In genomic region chr5:80302636-80303035, GRCh38 we compare ENCODE assay signal across 23 cellular contexts. TPM values are rescaled to one million over a fixed set of nuclear protein-coding genes. Genes with fewer than 3 reads are reported as not detected.
A peak's percentile ranks its signal among the peaks of the same experiment; 100 is the strongest.
DNase-seq lines count a peak whose midpoint lies in the region; ATAC-seq and TF ChIP-seq lines count a peak whose summit lies in the region.
"Had no signal": no experiment of that assay in that cellular context is flagged by ENCODE, and none has a peak within 500 bp of the region (broad histone marks: within the 10 kb centered on the region; RNA-seq: fewer than 3 reads in every experiment).

No MANE protein-coding gene starts in this region.

- WGBS in IMR-90 (ENCODE audit: extremely low coverage in 2 of 2, insufficient read length in 1 of 2), 2 experiments, result 97% methylated on average over 5 of the region's 11 CpGs; no CpG with 5 or more reads in 1 of the 2 experiments
- no CpG with 5 or more reads among the region's 11 CpGs for WGBS in neuronal stem cell (ENCODE audit: extremely low coverage in 2 of 2, insufficient read length in 2 of 2, insufficient replicate concordance in 1 of 2), 2 donors

- POLR2A ChIA-PET in IMR-90 (lab: Charles Lee; ENCODE audit: unreplicated experiment), result no interaction called here

- no peak for TF ChIP-seq CTCF in IMR-90 (conservative IDR thresholded peaks at IDR 0.05; ENCODE audit: low read depth, low read length)

- H3K9me3 ChIP-seq in IMR-90 (ENCODE audit: control insufficient read depth, insufficient read depth, low read length) (no peaks in the 10 kb centered on the region), neuronal stem cell (replicated peaks in 1 of 2; ENCODE audit: control insufficient read depth in 2 of 2, insufficient read depth in 1 of 2, low read depth in 1 of 2, low read length in 2 of 2) (peaks cover 0 to 10% of the 10 kb centered on the region in 2 donors)

- H3K36me3 ChIP-seq in IMR-90 (ENCODE audit: control insufficient read depth, insufficient read depth, low read length) (no peaks in the 10 kb centered on the region), neuronal stem cell (replicated peaks in 1 of 2; ENCODE audit: control insufficient read depth in 2 of 2, insufficient read depth in 2 of 2, low read length in 2 of 2) (no peaks in the 10 kb centered on the region)
- H3K36me3 ChIP-seq: BLaER1 treated with 17β-estradiol and CSF1 and Interleukin-3, amounts not matched to agents 10 nM and 100 nM had no signal

- H3K79me1 ChIP-seq in IMR-90 (ENCODE audit: low read depth in 1 of 2, low read length in 2 of 2), result no peaks in the 10 kb centered on the region
- H3K79me1 ChIP-seq in neuronal stem cell (ENCODE audit: low read depth, low read length), result no peaks in the 10 kb centered on the region

- H3K27ac ChIP-seq in IMR-90 (ENCODE audit: insufficient read depth, low read length) (no peak overlapping the region), neuronal stem cell (replicated peaks; ENCODE audit: low read length) (no peak overlapping the region)
- H3K27ac ChIP-seq: BLaER1 treated with 17β-estradiol and CSF1 and Interleukin-3, amounts not matched to agents 10 nM and 100 nM; KMS-11 had no signal

- no peaks in the 10 kb centered on the region for H3K9me3 Mint-ChIP-seq in activated T-cell treated with anti-CD3 and anti-CD28 coated beads, Interleukin-2, amount 50 U/mL, for 72 hours
- H3K9me3 Mint-ChIP-seq: CD4-positive, alpha-beta T cell; IgD-negative memory B cell; T-cell had no signal

- DNase-seq in COLO668 (lab: John Stamatoyannopoulos, UW; ENCODE audit: unreplicated experiment) (peak; percentile 12), IMR-90 (no peak), left colon (peak in 1 of 2 donors; percentile 12), neuronal stem cell (ENCODE audit: low spot score) (no peak), SHP77 treated with DMSO at 0.1 percent for 48 hours (lab: John Stamatoyannopoulos, UW) (no peak)
- no peak for DNase-seq in activated T-cell treated with anti-CD3 and anti-CD28 coated beads, Interleukin-2, amount 50 U/mL, for 72 hours
- DNase-seq: AML-193; CD4-positive, alpha-beta T cell; COR-L47; H7; MM.1S; NCI-H2029; NCI-H2171; NCI-H226; Right ventricle myocardium superior; RPMI8226; T-cell had no signal

- intact Hi-C loops in IMR-90 (cut with micrococcal nuclease) (no loop called here), left colon (cut with DNase I, micrococcal nuclease) (no loop called here)

- H3K9ac ChIP-seq in IMR-90 (ENCODE audit: low read depth, low read length) (no peak overlapping the region), neuronal stem cell (ENCODE audit: low read depth, low read length, poor library complexity) (no peak overlapping the region)
- H3K9ac ChIP-seq: BLaER1 treated with 17β-estradiol and CSF1 and Interleukin-3, amounts not matched to agents 10 nM and 100 nM; KMS-11 had no signal

- no peak overlapping the region for H2AK9ac ChIP-seq in IMR-90 (replicated peaks; ENCODE audit: low read depth, low read length, poor library complexity)

- no peak overlapping the region for H2BK15ac ChIP-seq in IMR-90 (ENCODE audit: low read depth, low read length)
- no peak overlapping the region for H2BK15ac ChIP-seq in neuronal stem cell (ENCODE audit: low read length)

- H2BK5ac ChIP-seq in IMR-90 (ENCODE audit: low read depth, low read length, poor library complexity, severe bottlenecking) (no peak overlapping the region), neuronal stem cell (ENCODE audit: low read length) (no peak overlapping the region)

- no peak overlapping the region for H4K8ac ChIP-seq in IMR-90 (ENCODE audit: low read depth in 2 of 2, low read length in 2 of 2)
- H4K8ac ChIP-seq in neuronal stem cell (ENCODE audit: low read depth, low read length), result no peak overlapping the region

- TF ChIP-seq POLR2A in IMR-90 (IDR thresholded peaks at IDR 0.05; ENCODE audit: low read depth, low read length), result no peak

- H2AFZ ChIP-seq in IMR-90 (replicated peaks; ENCODE audit: low read length, poor library complexity) (peak overlapping the region; percentile 51), neuronal stem cell (ENCODE audit: low read length) (no peak overlapping the region)

- no peak overlapping the region for H3K4ac ChIP-seq in IMR-90 (ENCODE audit: low read depth, low read length)
- H3K4ac ChIP-seq in neuronal stem cell (ENCODE audit: low read length), result no peak overlapping the region

- H3K18ac ChIP-seq in IMR-90 (ENCODE audit: low read depth, low read length), result no peak overlapping the region
- peak overlapping the region; percentile 15 for H3K18ac ChIP-seq in neuronal stem cell (ENCODE audit: low read length)

- H2BK120ac ChIP-seq in IMR-90 (ENCODE audit: low read depth, low read length) (no peak overlapping the region), neuronal stem cell (ENCODE audit: low read depth, low read length) (peak overlapping the region; percentile 76)

- H4K5ac ChIP-seq in IMR-90 (ENCODE audit: low read depth, low read length), result no peak overlapping the region

- H3K4me3 Mint-ChIP-seq in activated T-cell treated with anti-CD3 and anti-CD28 coated beads, Interleukin-2, amount 50 U/mL, for 72 hours, result no peak overlapping the region
- H3K4me3 Mint-ChIP-seq: CD4-positive, alpha-beta T cell; IgD-negative memory B cell; T-cell had no signal

- TF ChIP-seq RAD21 in IMR-90 (IDR thresholded peaks at IDR 0.05; ENCODE audit: low read length), result no peak

- H3K23ac ChIP-seq in IMR-90 (ENCODE audit: low read depth, low read length), result no peak overlapping the region
- H3K23ac ChIP-seq in neuronal stem cell (ENCODE audit: low read depth, low read length, poor library complexity), result no peak overlapping the region

- no peak overlapping the region for H3K27ac Mint-ChIP-seq in activated T-cell treated with anti-CD3 and anti-CD28 coated beads, Interleukin-2, amount 50 U/mL, for 72 hours
- H3K27ac Mint-ChIP-seq: CD4-positive, alpha-beta T cell; IgD-negative memory B cell; T-cell had no signal

- H3K27me3 ChIP-seq in IMR-90 (ENCODE audit: control insufficient read depth, insufficient read depth, low read length), result no peaks in the 10 kb centered on the region; the same call in 1 of the 2 replicates
- H3K27me3 ChIP-seq in neuronal stem cell (ENCODE audit: control insufficient read depth in 3 of 3, insufficient read depth in 3 of 3, low read depth in 1 of 3, low read length in 3 of 3), result no peaks in the 10 kb centered on the region
- H3K27me3 ChIP-seq: BLaER1 treated with 17β-estradiol and CSF1 and Interleukin-3, amounts not matched to agents 10 nM and 100 nM had no signal

- H3K4me1 ChIP-seq in IMR-90 (ENCODE audit: control insufficient read depth, insufficient read depth, low read length), result no peaks in the 10 kb centered on the region
- peaks cover 0 to 2% of the 10 kb centered on the region in 2 donors for H3K4me1 ChIP-seq in neuronal stem cell (ENCODE audit: control insufficient read depth in 2 of 2, insufficient read depth in 1 of 2, low read depth in 1 of 2, low read length in 2 of 2)

- no peaks in the 10 kb centered on the region for H3K9me1 ChIP-seq in IMR-90 (ENCODE audit: insufficient read depth, low read length)

- H2AK5ac ChIP-seq in IMR-90 (ENCODE audit: low read depth, low read length), result no peak overlapping the region
- peak overlapping the region; percentile 71 for H2AK5ac ChIP-seq in neuronal stem cell (ENCODE audit: low read depth, low read length)

- dilution Hi-C loops in IMR-90 (cut with HindIII; ENCODE audit: low sequenced_read_pairs, unreplicated experiment), result no loop called here

- no peak overlapping the region for H2BK20ac ChIP-seq in IMR-90 (ENCODE audit: low read depth, low read length)

- no peaks in the 10 kb centered on the region for H4K20me1 ChIP-seq in IMR-90 (ENCODE audit: insufficient read depth, low read length)
- H4K20me1 ChIP-seq: BLaER1 treated with 17β-estradiol and CSF1 and Interleukin-3, amounts not matched to agents 10 nM and 100 nM had no signal

- no peak overlapping the region for H3K56ac ChIP-seq in IMR-90 (ENCODE audit: extremely low read depth, insufficient read depth, low read length)

- H3K4me2 ChIP-seq in IMR-90 (ENCODE audit: low read depth, low read length) (no peak overlapping the region), neuronal stem cell (ENCODE audit: insufficient read depth, low read length, poor library complexity, severe bottlenecking) (no peak overlapping the region)
- H3K4me2 ChIP-seq: KMS-11 had no signal

- no peak overlapping the region for H3K4me3 ChIP-seq in IMR-90 (ENCODE audit: insufficient read depth, low read depth, low read length)
- H3K4me3 ChIP-seq in neuronal stem cell (ENCODE audit: low read length in 2 of 2), result no peak overlapping the region
- H3K4me3 ChIP-seq: BLaER1 treated with 17β-estradiol and CSF1 and Interleukin-3, amounts not matched to agents 10 nM and 100 nM had no signal

- BruUV-seq in IMR-90 (replicated peaks; lab: Mats Ljungman, UMichigan), result no TSS peak

- ATAC-seq in IMR-90 (ENCODE audit: low read depth) (no peak), left colon (peak; percentile 53), GM21423 (IDR thresholded peaks at IDR 0.05; ENCODE audit: unreplicated experiment) (no peak)
- no peak for ATAC-seq in activated T-cell treated with anti-CD3 and anti-CD28 coated beads, Interleukin-2, amount 50 U/mL, for 72 hours (replicated peaks in 1 of 2)
- ATAC-seq: T-cell had no signal

- in situ Hi-C loops in IMR-90 (cut with MboI; ENCODE audit: low sequenced_read_pairs), result no loop called here

- no peaks in the 10 kb centered on the region for H3K27me3 Mint-ChIP-seq in activated T-cell treated with anti-CD3 and anti-CD28 coated beads, Interleukin-2, amount 50 U/mL, for 72 hours (ENCODE audit: low read depth)
- H3K27me3 Mint-ChIP-seq: CD4-positive, alpha-beta T cell; T-cell had no signal

- H3K14ac ChIP-seq in IMR-90 (replicated peaks; ENCODE audit: low read depth, low read length), result no peak overlapping the region
- H3K14ac ChIP-seq in neuronal stem cell (ENCODE audit: low read length), result no peak overlapping the region

- peak overlapping the region; percentile 95 for H2BK12ac ChIP-seq in neuronal stem cell (ENCODE audit: low read length)

- H3K36me3 Mint-ChIP-seq in activated T-cell treated with anti-CD3 and anti-CD28 coated beads, Interleukin-2, amount 50 U/mL, for 72 hours (ENCODE audit: insufficient read depth in 2 of 2), result no peaks in the 10 kb centered on the region
- H3K36me3 Mint-ChIP-seq: IgD-negative memory B cell, T-cell had no signal

- no peaks in the 10 kb centered on the region for H3K4me1 Mint-ChIP-seq in activated T-cell treated with anti-CD3 and anti-CD28 coated beads, Interleukin-2, amount 50 U/mL, for 72 hours (ENCODE audit: low read depth)
- H3K4me1 Mint-ChIP-seq: T-cell had no signal

- CTCF ChIA-PET in IMR-90 (lab: Yijun Ruan, JAX), result interaction anchor here (1.8 kb wide), 1 partner anchor 219 kb away, joined by 4 read pairs; no protein-coding TSS in a partner anchor

- no peak overlapping the region for H4K91ac ChIP-seq in IMR-90 (ENCODE audit: insufficient read depth, low read depth, low read length)
- H4K91ac ChIP-seq in neuronal stem cell (ENCODE audit: low read depth, low read length, poor library complexity), result no peak overlapping the region

RNA-seq across cellular contexts. Expression of gene SPZ1, which starts 17.2 kb away (rescaled TPM):
- total RNA-seq in IMR-90 (2012; rRNA removed) (not detected in 2 replicates), left colon (not detected)
- not detected in 2 replicates for polyA plus RNA-seq in IMR-90 (2012; rRNA removed)
- not detected in 2 replicates for polyA plus RNA-seq in IMR-90 (2012; cell fraction: cytosol; rRNA removed)
- not detected in 2 replicates for polyA plus RNA-seq in IMR-90 (2012; cell fraction: nucleus; rRNA removed; ENCODE audit: low replicate concordance)
- polyA plus RNA-seq in neuronal stem cell (2013, experiment 1 of 2), result not detected
- not detected for polyA plus RNA-seq in neuronal stem cell (2013, experiment 2 of 2)
- total RNA-seq in activated T-cell treated with anti-CD3 and anti-CD28 coated beads, Interleukin-2, amount 50 U/mL, for 72 hours, result not detected
- total RNA-seq: CD4-positive, alpha-beta T cell; H7; Right ventricle myocardium superior; SK-MEL-5; T-cell had no signal
- polyA plus RNA-seq: AG04450, IgD-negative memory B cell had no signal

RNA-seq across cellular contexts. Expression of gene SERINC5, which starts 46.8 kb away (rescaled TPM):
- total RNA-seq in IMR-90 (2012; rRNA removed) (7.2 and 8.1 TPM in 2 replicates), left colon (100 to 1,000 TPM; 147 to 152 TPM)
- polyA plus RNA-seq in IMR-90 (2012; rRNA removed), result 4.6 and 5.0 TPM in 2 replicates
- 2.0 and 2.5 TPM in 2 replicates for polyA plus RNA-seq in IMR-90 (2012; cell fraction: cytosol; rRNA removed)
- polyA plus RNA-seq in IMR-90 (2012; cell fraction: nucleus; rRNA removed; ENCODE audit: low replicate concordance), result 1.3 and 3.2 TPM in 2 replicates
- 29.3 TPM for polyA plus RNA-seq in neuronal stem cell (2013, experiment 1 of 2)
- polyA plus RNA-seq in neuronal stem cell (2013, experiment 2 of 2), result 30.3 TPM
- total RNA-seq in activated T-cell treated with anti-CD3 and anti-CD28 coated beads, Interleukin-2, amount 50 U/mL, for 72 hours, result 10 to 100 TPM; 41.1 to 48.3 TPM
